8 cellular contexts compared by ENCODE assay signal in the genomic region with DNA sequence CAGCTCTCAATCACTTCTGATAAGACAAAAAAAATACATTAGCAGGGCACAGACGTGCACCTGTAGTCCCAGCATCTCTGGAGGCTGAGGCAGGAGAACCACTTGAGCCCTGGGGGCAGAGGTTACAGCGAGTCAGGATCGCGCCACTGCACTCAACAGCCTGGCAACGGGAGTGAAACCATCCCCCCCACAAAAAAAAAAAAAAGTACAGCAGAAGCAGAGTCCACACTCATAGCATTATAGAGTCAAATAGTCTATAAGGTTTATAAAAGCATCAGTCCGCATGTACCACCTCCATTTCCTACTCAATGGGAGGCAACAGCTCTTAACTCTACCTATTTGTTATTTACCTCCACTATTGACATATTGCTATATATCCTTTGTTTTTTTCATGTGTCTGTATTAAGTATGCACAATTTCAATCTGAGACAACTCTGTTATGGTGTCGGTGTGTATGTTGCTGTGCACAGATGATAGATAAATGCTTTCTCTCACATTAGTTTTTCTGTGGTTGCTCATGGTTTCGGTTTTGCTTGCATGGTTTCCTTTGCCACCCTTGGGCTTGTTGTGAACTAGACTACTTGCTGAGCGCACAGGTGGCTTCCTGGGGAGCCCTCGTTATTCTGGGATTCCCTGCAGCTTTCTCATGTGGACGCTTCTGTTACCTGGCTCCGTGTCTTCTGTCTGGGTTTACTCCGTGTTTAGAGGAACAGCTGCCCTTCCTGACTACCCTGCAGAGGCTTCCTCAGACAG. TPM values are rescaled to one million over a fixed set of nuclear protein-coding genes. Genes with fewer than 3 reads are reported as not detected.
DNase-seq lines count a peak whose midpoint lies in the region; ATAC-seq and TF ChIP-seq lines count a peak whose summit lies in the region.

No MANE protein-coding gene starts in this region.

- H3K9me3 Mint-ChIP-seq in activated CD4-positive, alpha-beta memory T cell treated with anti-CD3 and anti-CD28 coated beads for 36 hours: no peaks in the 10 kb centered on the region

- H3K9me3 ChIP-seq in BLaER1 treated with 17β-estradiol and CSF1 and Interleukin-3, amounts not matched to agents 10 nM and 100 nM (replicated peaks in 1 of 11): no peaks in the 10 kb centered on the region
- no peaks in the 10 kb centered on the region for H3K9me3 ChIP-seq in left lung

- H3K4me1 Mint-ChIP-seq in activated CD4-positive, alpha-beta memory T cell treated with anti-CD3 and anti-CD28 coated beads for 36 hours (ENCODE audit: low read depth): peaks cover 18% of the 10 kb centered on the region

- POLR2A ChIA-PET in activated CD4-positive, alpha-beta memory T cell treated with anti-CD3 and anti-CD28 coated beads for 36 hours (lab: Charles Lee): no interaction called here

- peak overlapping the region in 2 of 11 experiments; percentile 6; a peak in 1 of 22 replicates for H3K9ac ChIP-seq in BLaER1 treated with 17β-estradiol and CSF1 and Interleukin-3, amounts not matched to agents 10 nM and 100 nM

- H3K4me3 Mint-ChIP-seq in activated CD4-positive, alpha-beta memory T cell treated with anti-CD3 and anti-CD28 coated beads for 36 hours: no peak overlapping the region

- peak overlapping the region; percentile 50 to 74 (median 61) for H3K4me2 ChIP-seq in BLaER1 treated with 17β-estradiol and CSF1 and Interleukin-3, amounts not matched to agents 10 nM and 100 nM

- no peaks in the 10 kb centered on the region; a peak in 1 of 22 replicates for H4K20me1 ChIP-seq in BLaER1 treated with 17β-estradiol and CSF1 and Interleukin-3, amounts not matched to agents 10 nM and 100 nM

- peaks cover 8% of the 10 kb centered on the region for H3K27me3 Mint-ChIP-seq in activated CD4-positive, alpha-beta memory T cell treated with anti-CD3 and anti-CD28 coated beads for 36 hours

- H3K36me3 ChIP-seq in BLaER1 treated with 17β-estradiol and CSF1 and Interleukin-3, amounts not matched to agents 10 nM and 100 nM: peaks cover 0 to 14% (median 4%) of the 10 kb centered on the region in 11 experiments; a peak in 4 of 22 replicates
- H3K36me3 ChIP-seq in left lung: peaks cover 0 to 20% of the 10 kb centered on the region in 2 donors

- peak; percentile 69 for DNase-seq in activated CD4-positive, alpha-beta memory T cell treated with anti-CD3 and anti-CD28 coated beads for 36 hours
- DNase-seq in stimulated activated CD4-positive, alpha-beta T cell treated with anti-CD3 and anti-CD28 coated beads, Interleukin-2, amount 100 ng/mL, for 24 hours: peak; percentile 48 to 59
- no peak for DNase-seq in NCI-H2227 (lab: John Stamatoyannopoulos, UW; ENCODE audit: unreplicated experiment)
- no peak for DNase-seq in left lung

- intact Hi-C loops in activated CD4-positive, alpha-beta memory T cell treated with anti-CD3 and anti-CD28 coated beads for 36 hours (cut with micrococcal nuclease): no loop called here
- intact Hi-C loops in left lung (cut with DNase I): no loop called here

- ATAC-seq in GM19438 (IDR thresholded peaks at IDR 0.05; ENCODE audit: low read depth, unreplicated experiment) (peak; percentile 90), HG03442 (IDR thresholded peaks at IDR 0.05; ENCODE audit: unreplicated experiment) (peak; percentile 97), HG03045 (IDR thresholded peaks at IDR 0.05; ENCODE audit: unreplicated experiment) (no peak), left lung (no peak)

- peaks cover 0 to 17% (median 14%) of the 10 kb centered on the region in 10 experiments; a peak in 17 of 20 replicates for H3K4me1 ChIP-seq in BLaER1 treated with 17β-estradiol and CSF1 and Interleukin-3, amounts not matched to agents 10 nM and 100 nM
- no peaks in the 10 kb centered on the region for H3K4me1 ChIP-seq in left lung

- CTCF ChIA-PET in activated CD4-positive, alpha-beta memory T cell treated with anti-CD3 and anti-CD28 coated beads for 36 hours (lab: Charles Lee): interaction anchor here (0.6 to 1.1 kb wide), 3 partner anchors 42 to 877 kb away, joined by 3 to 4 read pairs (median 4); no protein-coding TSS in a partner anchor

- no peak for TF ChIP-seq CTCF in left lung (IDR thresholded peaks at IDR 0.05)

- H3K27ac Mint-ChIP-seq in activated CD4-positive, alpha-beta memory T cell treated with anti-CD3 and anti-CD28 coated beads for 36 hours: no peak overlapping the region

- no peak overlapping the region for H3K27ac ChIP-seq in BLaER1 treated with 17β-estradiol and CSF1 and Interleukin-3, amounts not matched to agents 10 nM and 100 nM
- H3K27ac ChIP-seq in left lung: no peak overlapping the region

- H3K36me3 Mint-ChIP-seq in activated CD4-positive, alpha-beta memory T cell treated with anti-CD3 and anti-CD28 coated beads for 36 hours: no peaks in the 10 kb centered on the region

- H3K4me3 ChIP-seq in BLaER1 treated with 17β-estradiol and CSF1 and Interleukin-3, amounts not matched to agents 10 nM and 100 nM: peak overlapping the region in 4 of 10 experiments; percentile 6 to 38 (median 20); a peak in 3 of 20 replicates
- H3K4me3 ChIP-seq in left lung: no peak overlapping the region

- no peaks in the 10 kb centered on the region for H3K27me3 ChIP-seq in BLaER1 treated with 17β-estradiol and CSF1 and Interleukin-3, amounts not matched to agents 10 nM and 100 nM
- no peaks in the 10 kb centered on the region for H3K27me3 ChIP-seq in left lung

RNA-seq across cellular contexts. Expression of gene PROSER2, which starts 40.4 kb away (rescaled TPM):
- under 1 TPM; 0.24 to 0.31 TPM for total RNA-seq in activated CD4-positive, alpha-beta memory T cell treated with anti-CD3 and anti-CD28 coated beads for 36 hours
- total RNA-seq in left lung: 10 to 100 TPM; 12.8 to 14.8 TPM

Comparison
In these comparisons a context has a peak if more than half of its experiments do, and no peak if none do; other contexts are left out.
1. ATAC-seq: peak in GM19438 (single experiment) and HG03442 (single experiment); none in HG03045 (single experiment) and left lung (single experiment).
2. DNase-seq: peak in activated CD4-positive, alpha-beta memory T cell treated with anti-CD3 and anti-CD28 coated beads for 36 hours (single experiment) and stimulated activated CD4-positive, alpha-beta T cell treated with anti-CD3 and anti-CD28 coated beads, Interleukin-2, amount 100 ng/mL, for 24 hours (2 of 2); none in NCI-H2227 (single experiment) and left lung (0 of 2).
3. RNA of gene PROSER2, which starts 40.4 kb away (total RNA-seq): 12.8 to 14.8 TPM in left lung; 0.24 to 0.31 TPM in activated CD4-positive, alpha-beta memory T cell treated with anti-CD3 and anti-CD28 coated beads for 36 hours; every median in the first group is over 10 times any median in the second.